Comparison of ENCODE assay signal across 14 cellular contexts in the genomic region with DNA sequence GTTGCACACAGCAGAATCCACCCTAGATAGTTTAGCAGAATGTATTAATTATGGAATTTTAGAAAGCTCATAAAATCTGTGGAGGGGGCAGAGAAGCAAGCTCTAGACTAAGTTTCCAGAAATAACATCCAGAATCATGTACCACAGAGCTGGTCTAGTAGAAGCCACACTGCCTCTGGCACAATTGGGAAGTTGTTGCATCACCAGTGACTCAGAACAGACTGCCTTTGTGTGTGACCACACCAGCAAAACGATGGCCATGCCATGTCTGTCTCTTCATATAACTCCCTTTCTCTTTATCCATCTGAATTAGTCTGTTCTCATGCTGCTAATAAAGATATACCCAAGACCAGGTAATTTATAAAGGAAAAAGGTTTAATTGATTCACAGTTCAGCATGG.
A peak's percentile ranks its signal among the peaks of the same experiment; 100 is the strongest.
DNase-seq lines count a peak whose midpoint lies in the region; ATAC-seq and TF ChIP-seq lines count a peak whose summit lies in the region.
"Had no signal": no experiment of that assay in that cellular context is flagged by ENCODE, and none has a peak within 500 bp of the region (broad histone marks: within the 10 kb centered on the region; RNA-seq: fewer than 3 reads in every experiment).

No MANE protein-coding gene starts in this region.

- H3K4me2 ChIP-seq in SK-N-SH = no peak overlapping the region

- no TSS peak for BruUV-seq in MCF 10A (replicated peaks; lab: Mats Ljungman, UMichigan)

- intact Hi-C loops in MCF 10A (cut with micrococcal nuclease) = no loop called here

- TF ChIP-seq CTCF in MCF 10A (IDR thresholded peaks at IDR 0.05; ENCODE audit: unreplicated experiment) = no peak
- no peak for TF ChIP-seq CTCF in SK-N-SH (IDR thresholded peaks at IDR 0.05)

- POLR2A ChIA-PET in MCF 10A (lab: Yijun Ruan, JAX) = no interaction called here
- POLR2A ChIA-PET in SK-N-SH (lab: Yijun Ruan, JAX) = no interaction called here

- no peaks in the 10 kb centered on the region for H3K36me3 Mint-ChIP-seq in MCF 10A (ENCODE audit: insufficient read depth, unreplicated experiment)

- no peaks in the 10 kb centered on the region for H3K27me3 Mint-ChIP-seq in MCF 10A (ENCODE audit: insufficient read depth, unreplicated experiment)
- H3K27me3 Mint-ChIP-seq: progenitor cell of endocrine pancreas had no signal

- no peak overlapping the region for H2AFZ ChIP-seq in SK-N-SH (ENCODE audit: low read depth)

- 7% methylated on average over 1 of the region's 1 CpG for WGBS in SK-N-SH (ENCODE audit: low lambda C conversion rate)

- H3K4me1 ChIP-seq in SK-N-SH (ENCODE audit: control insufficient read depth in 1 of 2, insufficient read depth in 2 of 2, low read depth in 1 of 2, low read length in 1 of 2) = no peaks in the 10 kb centered on the region

- no peaks in the 10 kb centered on the region for H3K9me3 Mint-ChIP-seq in MCF 10A (ENCODE audit: unreplicated experiment)

- H3K9ac ChIP-seq in SK-N-SH = no peak overlapping the region

- no peaks in the 10 kb centered on the region for H3F3A ChIP-seq in SK-N-SH (replicated peaks; ENCODE audit: insufficient read depth)

- CTCF ChIA-PET in MCF 10A (lab: Yijun Ruan, JAX) (interaction anchor here (1.0 kb wide), 1 partner anchor 279 kb away, joined by 4 read pairs; no protein-coding TSS in a partner anchor), SK-N-SH (lab: Yijun Ruan, JAX) (no interaction called here)

- H3K79me2 ChIP-seq in SK-N-SH (ENCODE audit: insufficient read depth) = no peaks in the 10 kb centered on the region

- no peak overlapping the region for H3K4me3 ChIP-seq in SK-N-SH (ENCODE audit: low read depth in 2 of 2, low read length in 1 of 2)
- H3K4me3 ChIP-seq: thyroid gland had no signal

- no peak for TF ChIP-seq EP300 in SK-N-SH (IDR thresholded peaks at IDR 0.05; ENCODE audit: borderline replicate concordance in 1 of 2, low read depth in 1 of 2, low read length in 1 of 2)

- H3K36me3 ChIP-seq in SK-N-SH (replicated peaks in 1 of 2; ENCODE audit: control insufficient read depth in 1 of 2, insufficient read depth in 2 of 2, low read length in 1 of 2) = no peaks in the 10 kb centered on the region
- H3K36me3 ChIP-seq: thyroid gland had no signal

- no peak overlapping the region for H3K27ac Mint-ChIP-seq in MCF 10A (ENCODE audit: low read depth, unreplicated experiment)
- H3K27ac Mint-ChIP-seq: activated CD8-positive, alpha-beta T cell treated with anti-CD3 and anti-CD28 coated beads, Interleukin-2, amount 10 ng/mL, durations not matched to agents 7 days and 5 days; progenitor cell of endocrine pancreas had no signal

- H3K9me2 ChIP-seq in SK-N-SH = no peaks in the 10 kb centered on the region

- TF ChIP-seq RAD21 in SK-N-SH (IDR thresholded peaks at IDR 0.05; ENCODE audit: low read length) = no peak

- no peak overlapping the region for H3K4me3 Mint-ChIP-seq in MCF 10A (ENCODE audit: unreplicated experiment)
- H3K4me3 Mint-ChIP-seq: activated CD8-positive, alpha-beta T cell treated with anti-CD3 and anti-CD28 coated beads, Interleukin-2, amount 10 ng/mL, durations not matched to agents 7 days and 5 days had no signal

- H3K4me1 Mint-ChIP-seq in MCF 10A (ENCODE audit: insufficient read depth, unreplicated experiment) = peaks cover 10% of the 10 kb centered on the region

- DNase-seq in EH (ENCODE audit: low read depth) (peak; percentile 60), NOMO-1 treated with DMSO at 0.1 percent for 48 hours (lab: John Stamatoyannopoulos, UW; ENCODE audit: unreplicated experiment) (peak; percentile 70), MCF 10A (ENCODE audit: unreplicated experiment) (peak; percentile 80), kidney tubule cell (ENCODE audit: low spot score) (peak; percentile 64), DMS 273 (lab: John Stamatoyannopoulos, UW; ENCODE audit: unreplicated experiment) (no peak), midbrain (lab: John Stamatoyannopoulos, UW) (no peak), SK-N-SH (no peak)
- DNase-seq: activated CD8-positive, alpha-beta T cell treated with anti-CD3 and anti-CD28 coated beads, Interleukin-2, amount 10 ng/mL, durations not matched to agents 7 days and 5 days; aorta; dermis blood vessel endothelial cell; NCI-H526 treated with DMSO at 0.1 percent for 48 hours; thyroid gland had no signal

- no peaks in the 10 kb centered on the region for H3K9me3 ChIP-seq in SK-N-SH
- H3K9me3 ChIP-seq: thyroid gland had no signal

- H3K27ac ChIP-seq in SK-N-SH (ENCODE audit: low read depth in 2 of 2, low read length in 1 of 2) = no peak overlapping the region
- H3K27ac ChIP-seq: thyroid gland had no signal

- ATAC-seq in HG02588 (IDR thresholded peaks at IDR 0.05; ENCODE audit: unreplicated experiment) = no peak
- ATAC-seq: activated CD8-positive, alpha-beta T cell treated with anti-CD3 and anti-CD28 coated beads, Interleukin-2, amount 10 ng/mL, durations not matched to agents 7 days and 5 days had no signal

- no peaks in the 10 kb centered on the region for H4K20me1 ChIP-seq in SK-N-SH (ENCODE audit: insufficient read depth)

- H3K27me3 ChIP-seq in SK-N-SH (ENCODE audit: insufficient read depth) = no peaks in the 10 kb centered on the region
- H3K27me3 ChIP-seq: thyroid gland had no signal

TF ChIP-seq in SK-N-SH, 30 proteins besides CTCF, POLR2A, EP300 and RAD21:
- TF ChIP-seq NFIC (IDR thresholded peaks at IDR 0.05; ENCODE audit: borderline replicate concordance) = no peak
- no peak for TF ChIP-seq MXI1 (IDR thresholded peaks at IDR 0.05; ENCODE audit: low read depth, low read length)
- TF ChIP-seq EZH2phosphoT487 (IDR thresholded peaks at IDR 0.05; ENCODE audit: borderline replicate concordance, low read depth) = no peak
- TF ChIP-seq SMC3 (IDR thresholded peaks at IDR 0.05; ENCODE audit: low read depth, low read length) = no peak
- TF ChIP-seq, protein P1, sequence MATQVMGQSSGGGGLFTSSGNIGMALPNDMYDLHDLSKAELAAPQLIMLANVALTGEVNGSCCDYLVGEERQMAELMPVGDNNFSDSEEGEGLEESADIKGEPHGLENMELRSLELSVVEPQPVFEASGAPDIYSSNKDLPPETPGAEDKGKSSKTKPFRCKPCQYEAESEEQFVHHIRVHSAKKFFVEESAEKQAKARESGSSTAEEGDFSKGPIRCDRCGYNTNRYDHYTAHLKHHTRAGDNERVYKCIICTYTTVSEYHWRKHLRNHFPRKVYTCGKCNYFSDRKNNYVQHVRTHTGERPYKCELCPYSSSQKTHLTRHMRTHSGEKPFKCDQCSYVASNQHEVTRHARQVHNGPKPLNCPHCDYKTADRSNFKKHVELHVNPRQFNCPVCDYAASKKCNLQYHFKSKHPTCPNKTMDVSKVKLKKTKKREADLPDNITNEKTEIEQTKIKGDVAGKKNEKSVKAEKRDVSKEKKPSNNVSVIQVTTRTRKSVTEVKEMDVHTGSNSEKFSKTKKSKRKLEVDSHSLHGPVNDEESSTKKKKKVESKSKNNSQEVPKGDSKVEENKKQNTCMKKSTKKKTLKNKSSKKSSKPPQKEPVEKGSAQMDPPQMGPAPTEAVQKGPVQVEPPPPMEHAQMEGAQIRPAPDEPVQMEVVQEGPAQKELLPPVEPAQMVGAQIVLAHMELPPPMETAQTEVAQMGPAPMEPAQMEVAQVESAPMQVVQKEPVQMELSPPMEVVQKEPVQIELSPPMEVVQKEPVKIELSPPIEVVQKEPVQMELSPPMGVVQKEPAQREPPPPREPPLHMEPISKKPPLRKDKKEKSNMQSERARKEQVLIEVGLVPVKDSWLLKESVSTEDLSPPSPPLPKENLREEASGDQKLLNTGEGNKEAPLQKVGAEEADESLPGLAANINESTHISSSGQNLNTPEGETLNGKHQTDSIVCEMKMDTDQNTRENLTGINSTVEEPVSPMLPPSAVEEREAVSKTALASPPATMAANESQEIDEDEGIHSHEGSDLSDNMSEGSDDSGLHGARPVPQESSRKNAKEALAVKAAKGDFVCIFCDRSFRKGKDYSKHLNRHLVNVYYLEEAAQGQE (IDR thresholded peaks at IDR 0.05; ENCODE audit: low read depth, low read length) = no peak
- TF ChIP-seq TCF12 (IDR thresholded peaks at IDR 0.05) = no peak
- no peak for TF ChIP-seq FOSL2 (IDR thresholded peaks at IDR 0.05; ENCODE audit: borderline replicate concordance, low read depth)
- no peak for TF ChIP-seq MEF2A (IDR thresholded peaks at IDR 0.05; ENCODE audit: borderline replicate concordance, low read depth)
- no peak for TF ChIP-seq POLR2AphosphoS5 (IDR thresholded peaks at IDR 0.05; ENCODE audit: low read depth, low read length)
- no peak for TF ChIP-seq RXRA (IDR thresholded peaks at IDR 0.05; ENCODE audit: borderline replicate concordance, low read depth)
- no peak for TF ChIP-seq FOXJ3 (CRISPR knock-in tag; IDR thresholded peaks at IDR 0.05)
- no peak for TF ChIP-seq GATA2 (CRISPR knock-in tag; IDR thresholded peaks at IDR 0.05)
- TF ChIP-seq YY1 (IDR thresholded peaks at IDR 0.05; ENCODE audit: low read depth) = no peak
- TF ChIP-seq ELF1 (IDR thresholded peaks at IDR 0.05) = no peak
- TF ChIP-seq GABPA (IDR thresholded peaks at IDR 0.05; ENCODE audit: low read depth) = no peak

Comparison
In these comparisons a context has a peak if more than half of its experiments do, and no peak if none do; other contexts are left out.
1. DNase-seq: peak in EH (single experiment), NOMO-1 treated with DMSO at 0.1 percent for 48 hours (single experiment), MCF 10A (single experiment) and kidney tubule cell (single experiment); none in DMS 273 (single experiment), midbrain (single experiment) and SK-N-SH (single experiment).